8 cellular contexts compared by ENCODE assay signal in the genomic region with DNA sequence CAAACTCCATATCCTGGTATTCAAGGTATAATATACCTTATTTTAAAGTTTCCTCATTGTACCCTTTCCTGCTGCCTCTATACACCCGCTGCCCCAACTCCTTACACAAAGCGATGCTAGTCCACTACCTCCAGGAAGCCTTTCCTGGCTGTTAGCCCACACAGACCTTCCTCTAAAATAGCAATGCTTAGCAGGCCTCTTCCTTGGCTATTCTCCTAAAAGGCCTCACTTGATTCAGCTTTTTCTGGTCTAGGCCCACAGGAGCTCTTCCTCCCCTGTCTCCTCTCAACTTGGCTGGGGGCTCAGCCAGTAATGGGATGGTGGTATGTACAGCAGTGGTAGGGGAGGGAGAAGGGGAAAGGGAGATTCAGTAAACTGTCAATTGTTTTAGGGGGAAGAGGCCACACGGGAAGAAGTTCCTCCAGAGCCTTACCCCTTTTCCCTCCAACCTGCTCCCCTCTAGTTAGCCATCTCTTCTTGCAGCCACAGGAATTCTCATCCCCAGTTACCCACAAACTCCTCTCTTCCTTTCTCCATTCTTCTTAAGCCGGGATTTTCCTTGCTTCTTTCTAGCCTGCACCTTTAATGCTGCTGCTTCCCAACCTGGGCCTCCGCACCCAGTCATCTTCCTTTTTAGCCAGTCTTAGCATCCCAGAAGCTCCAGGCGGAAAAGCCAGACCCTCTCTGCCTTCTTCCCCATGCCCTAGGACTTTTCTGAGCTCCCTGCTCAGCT. TPM values are rescaled to one million over a fixed set of nuclear protein-coding genes. Genes with fewer than 3 reads are reported as not detected.
DNase-seq lines count a peak whose midpoint lies in the region; ATAC-seq lines count a peak whose summit lies in the region.

No MANE protein-coding gene starts in this region.

- no peaks in the 10 kb centered on the region for H3K9me3 ChIP-seq in SJCRH30 (replicated peaks)

- peaks cover 8% of the 10 kb centered on the region for H3K4me1 ChIP-seq in SJCRH30

- H3K36me3 ChIP-seq in SJCRH30 = peaks cover 27% of the 10 kb centered on the region

- peak overlapping the region; percentile 98 for H3K27ac ChIP-seq in SJCRH30

- H3K4me3 ChIP-seq in SJCRH30 = peak overlapping the region; percentile 80

- no peaks in the 10 kb centered on the region for H3K27me3 ChIP-seq in SJCRH30

- DNase-seq in ELR (ENCODE audit: low read depth) (peak; percentile 21), SJCRH30 (no peak), fibroblast of gingiva (ENCODE audit: low read depth) (peak; percentile 17), pons (ENCODE audit: low spot score) (peak; percentile 20), LoVo (ENCODE audit: low spot score) (no peak), cerebellum (ENCODE audit: low spot score) (no peak)

- ATAC-seq in HG03095 (IDR thresholded peaks at IDR 0.05; ENCODE audit: unreplicated experiment) = no peak
- no peak for ATAC-seq in GM18498 (IDR thresholded peaks at IDR 0.05; ENCODE audit: unreplicated experiment)

RNA-seq across cellular contexts. Expression of a gene that starts 2.6 kb away (rescaled TPM):
- 71.1 and 73.5 TPM in 2 replicates for total RNA-seq in SJCRH30 (2014; rRNA removed; shearing (Covaris generic))
- total RNA-seq in cerebellum = 50.8 TPM

RNA-seq across cellular contexts. Expression of a gene that starts 2.7 kb away (rescaled TPM):
- 828 and 880 TPM in 2 replicates for total RNA-seq in SJCRH30 (2014; rRNA removed; shearing (Covaris generic))
- total RNA-seq in cerebellum = 177 TPM

RNA-seq across cellular contexts. Expression of a gene that starts 39.8 kb away (rescaled TPM):
- 23.7 TPM in 2 replicates for total RNA-seq in SJCRH30 (2014; rRNA removed; shearing (Covaris generic))
- 12.9 TPM for total RNA-seq in cerebellum

RNA-seq across cellular contexts. Expression of a gene that starts 53.3 kb away (rescaled TPM):
- total RNA-seq in SJCRH30 (2014; rRNA removed; shearing (Covaris generic)) = 25.7 and 30.3 TPM in 2 replicates
- total RNA-seq in cerebellum = 2.6 TPM

Comparison
In these comparisons a context has a peak if more than half of its experiments do, and no peak if none do; other contexts are left out.
1. DNase-seq: peak in ELR (single experiment), fibroblast of gingiva (single experiment) and pons (single experiment); none in SJCRH30 (0 of 2), LoVo (single experiment) and cerebellum (single experiment).